9 cellular contexts compared by ENCODE assay signal in the genomic region with DNA sequence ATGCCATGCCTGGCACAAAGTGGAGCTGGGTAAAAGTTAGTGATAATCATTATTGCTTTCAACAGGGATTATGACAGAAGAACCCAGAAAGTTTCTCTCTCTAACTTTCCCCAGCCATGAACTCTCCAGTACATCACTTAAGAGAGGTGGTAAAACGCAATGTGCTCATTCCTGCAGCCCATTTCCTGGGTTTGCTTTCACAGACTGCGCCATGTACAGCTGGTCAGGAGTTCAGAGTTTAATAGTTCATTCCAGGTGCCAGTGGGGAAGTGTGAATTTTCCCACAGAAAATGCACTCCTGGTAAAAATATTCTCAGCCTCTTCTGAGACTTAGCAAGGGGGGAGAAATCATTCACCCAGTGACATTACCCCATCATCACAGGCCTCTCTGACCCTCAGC. TPM values are rescaled to one million over a fixed set of nuclear protein-coding genes. Genes with fewer than 3 reads are reported as not detected.
DNase-seq lines count a peak whose midpoint lies in the region; ATAC-seq and TF ChIP-seq lines count a peak whose summit lies in the region.
"Had no signal": no experiment of that assay in that cellular context is flagged by ENCODE, and none has a peak within 500 bp of the region (broad histone marks: within the 10 kb centered on the region; RNA-seq: fewer than 3 reads in every experiment).

No MANE protein-coding gene starts in this region.

- H3K4me1 Mint-ChIP-seq in CD8-positive, alpha-beta T cell (ENCODE audit: low read depth) = peaks cover 32% of the 10 kb centered on the region
- peaks cover 23% of the 10 kb centered on the region for H3K4me1 Mint-ChIP-seq in activated naive CD8-positive, alpha-beta T cell treated with anti-CD3 and anti-CD28 coated beads for 36 hours

- peak overlapping the region; percentile 83 for H3K27ac Mint-ChIP-seq in CD8-positive, alpha-beta T cell
- H3K27ac Mint-ChIP-seq in activated naive CD8-positive, alpha-beta T cell treated with anti-CD3 and anti-CD28 coated beads for 36 hours = peak overlapping the region; percentile 7

- TF ChIP-seq POLR2A in testis (IDR thresholded peaks at IDR 0.05) = no peak

- no peaks in the 10 kb centered on the region for H3K36me3 Mint-ChIP-seq in CD8-positive, alpha-beta T cell
- no peaks in the 10 kb centered on the region for H3K36me3 Mint-ChIP-seq in activated naive CD8-positive, alpha-beta T cell treated with anti-CD3 and anti-CD28 coated beads for 36 hours

- H3K9me3 Mint-ChIP-seq in CD8-positive, alpha-beta T cell = no peaks in the 10 kb centered on the region
- no peaks in the 10 kb centered on the region for H3K9me3 Mint-ChIP-seq in activated naive CD8-positive, alpha-beta T cell treated with anti-CD3 and anti-CD28 coated beads for 36 hours

- intact Hi-C loops in CD8-positive, alpha-beta T cell (cut with DNase I, micrococcal nuclease) = no loop called here
- intact Hi-C loops in testis (cut with DNase I; ENCODE audit: low total_unique reads) = no loop called here

- no peaks in the 10 kb centered on the region for H3K27me3 Mint-ChIP-seq in CD8-positive, alpha-beta T cell (ENCODE audit: low read depth)
- H3K27me3 Mint-ChIP-seq in activated naive CD8-positive, alpha-beta T cell treated with anti-CD3 and anti-CD28 coated beads for 36 hours = no peaks in the 10 kb centered on the region

- H3K27me3 ChIP-seq in CD8-positive, alpha-beta T cell (ENCODE audit: insufficient read depth, low read length) = no peaks in the 10 kb centered on the region
- no peaks in the 10 kb centered on the region for H3K27me3 ChIP-seq in mucosa of rectum (ENCODE audit: control insufficient read depth in 2 of 2, insufficient read depth in 2 of 2, low read length in 2 of 2)
- H3K27me3 ChIP-seq in testis = no peaks in the 10 kb centered on the region

- H3K27ac ChIP-seq in CD8-positive, alpha-beta T cell (ENCODE audit: low read depth, low read length) = no peak overlapping the region
- H3K27ac ChIP-seq in mucosa of rectum (ENCODE audit: low read depth in 2 of 2, low read length in 2 of 2) (peak overlapping the region; percentile 68 to 75), testis (no peak overlapping the region)

- POLR2A ChIA-PET in CD8-positive, alpha-beta T cell (lab: Charles Lee) = no interaction called here

- H3K4me3 Mint-ChIP-seq in CD8-positive, alpha-beta T cell = peak overlapping the region; percentile 33
- no peak overlapping the region for H3K4me3 Mint-ChIP-seq in activated naive CD8-positive, alpha-beta T cell treated with anti-CD3 and anti-CD28 coated beads for 36 hours

- ATAC-seq in CD8-positive, alpha-beta T cell = no peak
- ATAC-seq in GM21717 (IDR thresholded peaks at IDR 0.05; ENCODE audit: unreplicated experiment) = peak; percentile 21

- no peak for DNase-seq in CD8-positive, alpha-beta T cell
- DNase-seq in activated naive CD8-positive, alpha-beta T cell treated with anti-CD3 and anti-CD28 coated beads for 36 hours = no peak
- no peak for DNase-seq in amygdala (lab: John Stamatoyannopoulos, UW)
- DNase-seq in testis = no peak
- DNase-seq in DMS 273 treated with DMSO at 0.1 percent for 48 hours (lab: John Stamatoyannopoulos, UW) = no peak
- no peak for DNase-seq in cortex of kidney (lab: John Stamatoyannopoulos, UW)

- H3K36me3 ChIP-seq in CD8-positive, alpha-beta T cell (ENCODE audit: insufficient read depth, low read length) = no peaks in the 10 kb centered on the region
- H3K36me3 ChIP-seq in mucosa of rectum (ENCODE audit: control insufficient read depth in 2 of 2, insufficient read depth in 2 of 2, low read length in 2 of 2) = peaks cover 0 to 12% of the 10 kb centered on the region in 2 donors
- H3K36me3 ChIP-seq in testis (ENCODE audit: low read depth, missing control alignments) = no peaks in the 10 kb centered on the region

- peak overlapping the region in 1 of 2 donors; percentile 26 for H3K9ac ChIP-seq in mucosa of rectum (ENCODE audit: low read depth in 1 of 2, low read length in 2 of 2)

- H3K9me3 ChIP-seq in CD8-positive, alpha-beta T cell (ENCODE audit: low read length) = no peaks in the 10 kb centered on the region
- H3K9me3 ChIP-seq in mucosa of rectum (ENCODE audit: control insufficient read depth in 2 of 2, low read length in 2 of 2) (no peaks in the 10 kb centered on the region), testis (no peaks in the 10 kb centered on the region)

- no peaks in the 10 kb centered on the region for H3K4me1 ChIP-seq in CD8-positive, alpha-beta T cell (ENCODE audit: insufficient read depth, low read length)
- H3K4me1 ChIP-seq in mucosa of rectum (ENCODE audit: control insufficient read depth in 2 of 2, insufficient read depth in 2 of 2, low read length in 2 of 2) = peaks cover 15 to 17% of the 10 kb centered on the region in 2 donors
- H3K4me1 ChIP-seq in testis = peaks cover 5% of the 10 kb centered on the region

- CTCF ChIA-PET in CD8-positive, alpha-beta T cell (lab: Charles Lee) = interaction anchor here (1.3 kb wide), 1 partner anchor 27 kb away, joined by 3 read pairs; no protein-coding TSS in a partner anchor

- 88 to 91% methylated on average over 2 of the region's 2 CpGs for WGBS in testis, 2 donors

- H3K4me3 ChIP-seq in CD8-positive, alpha-beta T cell (ENCODE audit: low read depth, low read length) = no peak overlapping the region
- H3K4me3 ChIP-seq in mucosa of rectum (ENCODE audit: low read length in 2 of 2) (no peak overlapping the region), testis (no peak overlapping the region)
- H3K4me3 ChIP-seq: lung had no signal

- TF ChIP-seq CTCF in CD8-positive, alpha-beta T cell (IDR thresholded peaks at IDR 0.05) = no peak
- no peak for TF ChIP-seq CTCF in testis (IDR thresholded peaks at IDR 0.05)

RNA-seq across cellular contexts. Expression of a gene that starts 35.5 kb away (rescaled TPM):
- total RNA-seq in CD8-positive, alpha-beta T cell = 1 to 10 TPM; 5.9 to 6.5 TPM
- total RNA-seq in activated naive CD8-positive, alpha-beta T cell treated with anti-CD3 and anti-CD28 coated beads for 36 hours = 1 to 10 TPM; 2.8 to 3.5 TPM
- 1 to 10 TPM; 4.5 to 4.9 TPM for total RNA-seq in testis
- polyA plus RNA-seq in testis (ENCODE audit: insufficient read depth, low read depth, low replicate concordance) = 3.1 TPM

Comparison
In these comparisons a context has a peak if more than half of its experiments do, and no peak if none do; other contexts are left out.
1. H3K27ac ChIP-seq: peak in mucosa of rectum (2 of 2); none in CD8-positive, alpha-beta T cell (single experiment) and testis (0 of 2).